21 cellular contexts compared by ENCODE assay signal in the genomic region with DNA sequence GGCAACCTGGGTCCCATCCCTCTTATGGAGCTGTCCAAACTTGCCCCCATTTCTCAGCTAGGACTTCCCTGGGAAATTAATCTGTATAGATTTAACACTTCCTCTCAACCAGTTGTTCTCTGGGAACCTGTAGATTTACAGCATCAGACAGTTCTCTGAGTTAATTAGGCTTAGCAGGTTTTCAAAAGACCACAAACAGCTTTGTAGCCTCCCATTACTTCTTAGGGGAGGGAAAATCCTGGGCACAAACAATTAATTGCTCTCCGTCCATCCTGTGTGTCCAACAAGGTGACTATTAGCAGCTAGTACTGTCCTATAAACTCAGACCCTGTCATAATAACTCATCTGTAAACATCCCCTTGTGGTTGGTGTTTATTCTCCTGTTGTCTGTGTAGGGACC.
A peak's percentile ranks its signal among the peaks of the same experiment; 100 is the strongest.
DNase-seq lines count a peak whose midpoint lies in the region; FAIRE-seq and TF ChIP-seq lines count a peak whose summit lies in the region.
"Had no signal": no experiment of that assay in that cellular context is flagged by ENCODE, and none has a peak within 500 bp of the region (broad histone marks: within the 10 kb centered on the region; RNA-seq: fewer than 3 reads in every experiment).

No MANE protein-coding gene starts in this region.

- TF ChIP-seq CTCF in keratinocyte (optimal IDR thresholded peaks at IDR 0.05 in 1 of 3, IDR thresholded peaks at IDR 0.05 in 1 of 3, conservative IDR thresholded peaks at IDR 0.05 in 1 of 3; ENCODE audit: extremely low read depth in 1 of 3, insufficient read depth in 2 of 3, low read length in 3 of 3) = no peak

- peak; percentile 24 for DNase-seq in NCI-H82 (lab: John Stamatoyannopoulos, UW)
- DNase-seq in NCI-H82 treated with DMSO at 0.1 percent for 48 hours (lab: John Stamatoyannopoulos, UW; ENCODE audit: unreplicated experiment) = no peak
- DNase-seq in keratinocyte (ENCODE audit: low read depth, low spot score) = no peak
- DNase-seq in T-helper 2 cell = no peak
- no peak for DNase-seq in stimulated activated CD8-positive, alpha-beta memory T cell treated with anti-CD3 and anti-CD28 coated beads, Interleukin-4, amount 100 ng/mL, for 48 hours
- DNase-seq: Caco-2; CD4-positive, CD25-positive, alpha-beta regulatory T cell; CD8-positive, alpha-beta T cell; DMS 273 treated with DMSO at 0.1 percent for 48 hours; DMS79; EL; GDM1; H9 had no signal

- no peak overlapping the region for H3K4me3 ChIP-seq in keratinocyte (ENCODE audit: control insufficient read depth in 2 of 3, extremely low read depth in 1 of 3, insufficient read depth in 2 of 3, low read depth in 1 of 3, low read length in 3 of 3)
- no peak overlapping the region for H3K4me3 ChIP-seq in subcutaneous abdominal adipose tissue (ENCODE audit: low read depth in 1 of 5, low read length in 5 of 5)
- H3K4me3 ChIP-seq: BLaER1, GM12878, GM23338 had no signal

- no peak for FAIRE-seq in keratinocyte (lab: Jason Lieb, UNC)
- FAIRE-seq: A204.1, GM12878, GM18507 had no signal

- H3K9me1 ChIP-seq in keratinocyte (ENCODE audit: control insufficient read depth, extremely low read depth, insufficient read depth, low read length) = no peaks in the 10 kb centered on the region

- no peak overlapping the region for H2AFZ ChIP-seq in keratinocyte (ENCODE audit: control insufficient read depth, low read length)
- H2AFZ ChIP-seq: GM23338 had no signal

- H3K9me3 ChIP-seq in keratinocyte (ENCODE audit: control insufficient read depth, low read depth, low read length) (no peaks in the 10 kb centered on the region), subcutaneous abdominal adipose tissue (ENCODE audit: control insufficient read depth in 5 of 5, low read length in 5 of 5) (no peaks in the 10 kb centered on the region)
- H3K9me3 ChIP-seq: BLaER1 had no signal

- H3K4me2 ChIP-seq in keratinocyte (ENCODE audit: control insufficient read depth, extremely low read depth, insufficient read depth, low read depth, low read length) = peak overlapping the region; percentile 3
- H3K4me2 ChIP-seq: BLaER1, GM23338 had no signal

- H3K27me3 ChIP-seq in keratinocyte (ENCODE audit: control insufficient read depth, extremely low read depth, insufficient read depth, low read length) = no peaks in the 10 kb centered on the region
- no peaks in the 10 kb centered on the region for H3K27me3 ChIP-seq in subcutaneous abdominal adipose tissue (ENCODE audit: control insufficient read depth in 5 of 5, insufficient read depth in 4 of 5, low read length in 5 of 5)
- H3K27me3 ChIP-seq: BLaER1 had no signal

- H3K36me3 ChIP-seq in keratinocyte (ENCODE audit: control insufficient read depth in 2 of 2, extremely low read depth in 1 of 2, insufficient read depth in 2 of 2, low read length in 2 of 2) (no peaks in the 10 kb centered on the region), subcutaneous abdominal adipose tissue (ENCODE audit: control insufficient read depth in 5 of 5, insufficient read depth in 5 of 5, low read length in 5 of 5) (peaks cover 0 to 2% (median 0%) of the 10 kb centered on the region in 5 donors)
- H3K36me3 ChIP-seq: BLaER1 had no signal

- H3K4me1 ChIP-seq in keratinocyte (ENCODE audit: control insufficient read depth, extremely low read depth, insufficient read depth, low read length) = peaks cover 7% of the 10 kb centered on the region
- peaks cover 0 to 10% (median under 1%) of the 10 kb centered on the region in 5 donors for H3K4me1 ChIP-seq in subcutaneous abdominal adipose tissue (ENCODE audit: control insufficient read depth in 5 of 5, insufficient read depth in 5 of 5, low read length in 5 of 5)
- H3K4me1 ChIP-seq: BLaER1 had no signal

- H3K27ac ChIP-seq in keratinocyte (ENCODE audit: control insufficient read depth, insufficient read depth, low read length) = no peak overlapping the region
- peak overlapping the region; percentile 43 for H3K27ac ChIP-seq in subcutaneous abdominal adipose tissue (ENCODE audit: low read depth, low read length)
- H3K27ac ChIP-seq: 22Rv1, BLaER1, C4-2B had no signal

- no peaks in the 10 kb centered on the region for H4K20me1 ChIP-seq in keratinocyte (ENCODE audit: control insufficient read depth, extremely low read depth, insufficient read depth, low read length)
- H4K20me1 ChIP-seq: BLaER1 had no signal

- no peak overlapping the region for H3K9ac ChIP-seq in keratinocyte (ENCODE audit: control insufficient read depth, extremely low read depth, insufficient read depth, low read length)
- H3K9ac ChIP-seq in subcutaneous abdominal adipose tissue (ENCODE audit: low read length in 5 of 5) = no peak overlapping the region
- H3K9ac ChIP-seq: BLaER1 had no signal

- H3K79me2 ChIP-seq in keratinocyte (ENCODE audit: control insufficient read depth, insufficient read depth, low read length) = no peaks in the 10 kb centered on the region

- dilution Hi-C loops in keratinocyte (cut with MboI; ENCODE audit: extremely low pct_ligation_motif_present, low sequenced_read_pairs) = no loop called here
